ENCODE assay signal across 1 cellular context in genomic region chr1:118136511-118136937, GRCh38.
TF ChIP-seq lines count a peak whose summit lies in the region.

No MANE protein-coding gene starts in this region.

TF ChIP-seq in GM23338, 12 proteins besides CTCF, POLR2A, EP300 and RAD21 (continued from another document):
- TF ChIP-seq REST (IDR thresholded peaks at IDR 0.05; ENCODE audit: unreplicated experiment) = no peak
- TF ChIP-seq STAT1 (IDR thresholded peaks at IDR 0.05; ENCODE audit: unreplicated experiment) = no peak
